In genomic region chr4:99411041-99411440, GRCh38 we compare ENCODE assay signal across 24 cellular contexts. TPM values are rescaled to one million over a fixed set of nuclear protein-coding genes. Genes with fewer than 3 reads are reported as not detected.
"Had no signal": no experiment of that assay in that cellular context is flagged by ENCODE, and none has a peak within 500 bp of the region (broad histone marks: within the 10 kb centered on the region; RNA-seq: fewer than 3 reads in every experiment).

No MANE protein-coding gene starts in this region.

- ATAC-seq: K562 had no signal

- H3K27me3 Mint-ChIP-seq: IgD-negative memory B cell had no signal

- H3K27ac Mint-ChIP-seq: IgD-negative memory B cell had no signal

- H3K4me1 ChIP-seq: SJSA1 had no signal

- H3K4me3 Mint-ChIP-seq: IgD-negative memory B cell had no signal

- H3K9me3 Mint-ChIP-seq: IgD-negative memory B cell had no signal

- H3K36me3 ChIP-seq: SJSA1 had no signal

- H3K4me1 Mint-ChIP-seq: IgD-negative memory B cell had no signal

- DNase-seq: Kasumi-1, MM.1S, NCI-H1092 treated with DMSO at 0.1 percent for 48 hours, NCI-H1436, NCI-H187, NCI-H2029, NCI-H2081 treated with DMSO at 0.1 percent for 48 hours, NCI-H2171, NCI-H226, NCI-H446, NCI-H510A, NCI-H524 treated with DMSO at 0.1 percent for 48 hours, NCI-H69, NCI-H774, Right ventricle myocardium superior, RPMI8226, SIG-M5 had no signal

- H3K36me3 Mint-ChIP-seq: IgD-negative memory B cell had no signal

- H3K27ac ChIP-seq: HL-60, KMS-11, SJSA1, SK-N-MC had no signal

- H3K4me3 ChIP-seq: K562, SJSA1, SK-N-MC had no signal

- H3K9me3 ChIP-seq: SJSA1 had no signal

RNA-seq across cellular contexts. Expression of gene ADH7, which starts 24.1 kb away (rescaled TPM):
- total RNA-seq: K562, M059J, Right ventricle myocardium superior, SJSA1 had no signal
- polyA plus RNA-seq: IgD-negative memory B cell, K562 had no signal

RNA-seq across cellular contexts. Expression of gene ADH1C, which starts 58.5 kb away (rescaled TPM):
- total RNA-seq: SJSA1 had no signal
- polyA plus RNA-seq: IgD-negative memory B cell, K562 had no signal
